In the genomic region with DNA sequence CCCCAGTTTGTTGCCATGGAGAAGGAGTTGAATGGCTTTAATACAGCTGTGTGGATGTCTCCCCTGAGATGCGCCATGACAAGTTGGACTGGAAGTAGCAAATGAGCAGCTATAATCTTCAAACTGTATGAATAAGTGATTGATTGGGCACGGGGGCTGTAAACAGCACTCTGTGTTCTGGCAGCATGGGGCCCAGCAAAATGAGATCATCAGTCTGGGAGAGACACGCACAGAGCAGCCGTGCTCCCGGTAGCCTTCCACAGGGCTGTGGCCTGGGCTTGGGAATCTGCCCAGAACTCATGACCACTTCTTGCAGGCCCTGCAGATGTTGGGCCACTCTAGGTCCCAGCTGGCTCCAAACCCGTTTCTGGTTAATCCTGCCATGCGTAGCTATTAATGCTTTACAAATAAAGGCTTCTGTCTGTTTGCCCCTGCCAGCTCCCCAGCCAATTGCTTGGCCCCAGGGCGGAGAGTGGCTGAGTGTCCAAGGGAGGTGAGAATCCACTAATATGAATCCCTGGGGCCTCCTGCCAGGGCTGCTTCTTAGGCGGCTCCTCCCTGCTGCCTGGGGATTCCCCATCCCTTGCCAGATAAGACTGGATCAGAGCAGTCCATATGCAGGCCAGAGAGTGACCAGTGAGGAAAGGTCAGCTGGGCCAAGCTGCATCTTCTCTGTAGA, we compare ENCODE assay signal across 17 cellular contexts.
A peak's percentile ranks its signal among the peaks of the same experiment; 100 is the strongest.
DNase-seq lines count a peak whose midpoint lies in the region; ATAC-seq, FAIRE-seq and TF ChIP-seq lines count a peak whose summit lies in the region.
"Had no signal": no experiment of that assay in that cellular context is flagged by ENCODE, and none has a peak within 500 bp of the region (broad histone marks: within the 10 kb centered on the region; RNA-seq: fewer than 3 reads in every experiment).

No MANE protein-coding gene starts in this region.

- H3K36me3 ChIP-seq in right atrium auricular region, result no peaks in the 10 kb centered on the region
- no peaks in the 10 kb centered on the region for H3K36me3 ChIP-seq in testis (ENCODE audit: low read depth, missing control alignments)
- H3K36me3 ChIP-seq in prostate gland, result no peaks in the 10 kb centered on the region

- ATAC-seq in Right ventricle myocardium superior (ENCODE audit: poor library complexity), result peak; percentile 34

- H3K27ac ChIP-seq in right atrium auricular region, result no peak overlapping the region
- H3K27ac ChIP-seq in testis, result no peak overlapping the region
- H3K27ac ChIP-seq in prostate gland, result no peak overlapping the region

- H3K27ac Mint-ChIP-seq in CD14-positive monocyte, result no peak overlapping the region
- H3K27ac Mint-ChIP-seq: activated naive CD4-positive, alpha-beta T cell treated with anti-CD3 and anti-CD28 coated beads for 36 hours; T-helper 1 cell treated with Interleukin-12 subunit alpha and Interleukin-12 subunit beta and Interleukin-4 antibody, amounts not matched to agents 30 μg/mL and 1 μg/mL, for 36 hours had no signal

- H3K27me3 Mint-ChIP-seq in CD14-positive monocyte (ENCODE audit: low read depth in 3 of 3), result peaks cover 2 to 5% (median 4%) of the 10 kb centered on the region in 3 donors

- H3K36me3 Mint-ChIP-seq in CD14-positive monocyte, result no peaks in the 10 kb centered on the region

- no peaks in the 10 kb centered on the region for H3K4me1 ChIP-seq in right atrium auricular region
- H3K4me1 ChIP-seq in testis, result no peaks in the 10 kb centered on the region
- no peaks in the 10 kb centered on the region for H3K4me1 ChIP-seq in prostate gland (replicated peaks)

- H3K4me3 Mint-ChIP-seq in CD14-positive monocyte, result no peak overlapping the region
- H3K4me3 Mint-ChIP-seq: activated naive CD4-positive, alpha-beta T cell treated with anti-CD3 and anti-CD28 coated beads for 36 hours; T-helper 1 cell treated with Interleukin-12 subunit alpha and Interleukin-12 subunit beta and Interleukin-4 antibody, amounts not matched to agents 30 μg/mL and 1 μg/mL, for 36 hours had no signal

- no peak for TF ChIP-seq POLR2A in testis (IDR thresholded peaks at IDR 0.05)
- no peak for TF ChIP-seq POLR2A in prostate gland (IDR thresholded peaks at IDR 0.05)

- 48 to 61% methylated on average over 9 of the region's 9 CpGs for WGBS in testis, 2 donors
- WGBS in prostate gland, result 36% methylated on average over 9 of the region's 9 CpGs

- H3K9me3 ChIP-seq in right atrium auricular region (no peaks in the 10 kb centered on the region), testis (no peaks in the 10 kb centered on the region), prostate gland (no peaks in the 10 kb centered on the region)

- DNase-seq in Right ventricle myocardium superior, result peak; percentile 47
- no peak for DNase-seq in right atrium auricular region (ENCODE audit: low spot score)
- DNase-seq in frontal cortex (ENCODE audit: low spot score in 2 of 2), result peak; percentile 36 to 47
- DNase-seq in middle frontal gyrus (ENCODE audit: extremely low spot score, low spot score), result peak; percentile 68
- peak; percentile 41 for DNase-seq in testis
- no peak for DNase-seq in OCI-M2 (lab: John Stamatoyannopoulos, UW; ENCODE audit: unreplicated experiment)
- no peak for DNase-seq in CD14-positive monocyte (ENCODE audit: low spot score)
- DNase-seq in prostate gland (ENCODE audit: low spot score), result no peak
- DNase-seq: activated naive CD4-positive, alpha-beta T cell treated with anti-CD3 and anti-CD28 coated beads for 36 hours; COR-L47; foreskin melanocyte; GDM1; NCI-H1436; NCI-H526; stimulated activated CD4-positive, alpha-beta T cell treated with anti-CD3 and anti-CD28 coated beads, Interleukin-2, amount 100 ng/mL, for 24 hours; trophoblast cell had no signal

- H3K27me3 ChIP-seq in right atrium auricular region (no peaks in the 10 kb centered on the region), testis (no peaks in the 10 kb centered on the region), prostate gland (replicated peaks; ENCODE audit: insufficient read depth) (peaks cover 8% of the 10 kb centered on the region)

- no peak for FAIRE-seq in frontal cortex (lab: Jason Lieb, UNC)

- no peaks in the 10 kb centered on the region for H3K4me1 Mint-ChIP-seq in CD14-positive monocyte

- TF ChIP-seq CTCF in right atrium auricular region (IDR thresholded peaks at IDR 0.05) (no peak), testis (IDR thresholded peaks at IDR 0.05) (no peak), CD14-positive monocyte (IDR thresholded peaks at IDR 0.05) (no peak), prostate gland (IDR thresholded peaks at IDR 0.05) (no peak)

- peaks cover 0 to 5% (median 0%) of the 10 kb centered on the region in 7 donors for H3K9me3 Mint-ChIP-seq in CD14-positive monocyte
- H3K9me3 Mint-ChIP-seq: activated naive CD4-positive, alpha-beta T cell treated with anti-CD3 and anti-CD28 coated beads for 36 hours; T-helper 1 cell treated with Interleukin-12 subunit alpha and Interleukin-12 subunit beta and Interleukin-4 antibody, amounts not matched to agents 30 μg/mL and 1 μg/mL, for 36 hours had no signal

- intact Hi-C loops in Right ventricle myocardium superior (cut with DNase I) (no loop called here), testis (cut with DNase I; ENCODE audit: low total_unique reads) (no loop called here), CD14-positive monocyte (cut with micrococcal nuclease) (no loop called here), prostate gland (cut with DNase I) (no loop called here)

- H3K4me3 ChIP-seq in right atrium auricular region (no peak overlapping the region), testis (no peak overlapping the region), prostate gland (no peak overlapping the region)

Comparison
In these comparisons a context has a peak if more than half of its experiments do, and no peak if none do; other contexts are left out.
1. DNase-seq: peak in Right ventricle myocardium superior (single experiment), frontal cortex (2 of 2), middle frontal gyrus (single experiment) and testis (single experiment); none in right atrium auricular region (single experiment), OCI-M2 (single experiment), CD14-positive monocyte (single experiment) and prostate gland (single experiment).